ENCODE assay signal across 9 cellular contexts in genomic region chr14:67738740-67739504, GRCh38. TPM values are rescaled to one million over a fixed set of nuclear protein-coding genes. Genes with fewer than 3 reads are reported as not detected.
DNase-seq lines count a peak whose midpoint lies in the region; ATAC-seq and TF ChIP-seq lines count a peak whose summit lies in the region.
"Had no signal": no experiment of that assay in that cellular context is flagged by ENCODE, and none has a peak within 500 bp of the region (broad histone marks: within the 10 kb centered on the region; RNA-seq: fewer than 3 reads in every experiment).

No MANE protein-coding gene starts in this region.

- no peaks in the 10 kb centered on the region for H3K27me3 Mint-ChIP-seq in progenitor cell of endocrine pancreas

- peak overlapping the region; percentile 85 for H3K27ac Mint-ChIP-seq in progenitor cell of endocrine pancreas

- H3K4me1 Mint-ChIP-seq in progenitor cell of endocrine pancreas (ENCODE audit: low read depth): peaks cover 24% of the 10 kb centered on the region

- DNase-seq in Daoy (ENCODE audit: low read depth) (peak; percentile 92), NCI-H226 (peak; percentile 84), epidermal melanocyte (ENCODE audit: insufficient read length, low spot score) (peak; percentile 45), progenitor cell of endocrine pancreas (ENCODE audit: low spot score, unreplicated experiment) (no peak), pons (ENCODE audit: low spot score) (no peak)
- no peak for DNase-seq in stimulated activated CD4-positive, alpha-beta T cell treated with anti-CD3 and anti-CD28 coated beads, Interleukin-4, amount 100 ng/mL, for 1 hour

- no peaks in the 10 kb centered on the region for H3K36me3 Mint-ChIP-seq in progenitor cell of endocrine pancreas (ENCODE audit: insufficient read depth)
- H3K36me3 Mint-ChIP-seq: brain had no signal

- peak overlapping the region; percentile 35 for H3K4me3 Mint-ChIP-seq in progenitor cell of endocrine pancreas (ENCODE audit: low read depth)
- H3K4me3 Mint-ChIP-seq: brain had no signal

- no peak for TF ChIP-seq CTCF in progenitor cell of endocrine pancreas (IDR thresholded peaks at IDR 0.05; ENCODE audit: unreplicated experiment)

- ATAC-seq in GM19351 (IDR thresholded peaks at IDR 0.05; ENCODE audit: unreplicated experiment): no peak
- ATAC-seq in GM18867 (IDR thresholded peaks at IDR 0.05; ENCODE audit: unreplicated experiment): no peak

- H3K9me3 Mint-ChIP-seq in progenitor cell of endocrine pancreas (ENCODE audit: low read depth): peaks cover 15% of the 10 kb centered on the region
- H3K9me3 Mint-ChIP-seq: brain had no signal

RNA-seq across cellular contexts. Expression of gene RDH12, which starts 37.2 kb away (rescaled TPM):
- total RNA-seq in Daoy (2014; rRNA removed; shearing (Covaris generic)): 0.06 TPM in 1 of 2 replicates, not detected in the other
- 1.7 and 2.4 TPM in 2 replicates for total RNA-seq in progenitor cell of endocrine pancreas

RNA-seq across cellular contexts. Expression of gene RDH11, which starts 43.4 kb away (rescaled TPM):
- 97.4 and 100 TPM in 2 replicates for total RNA-seq in Daoy (2014; rRNA removed; shearing (Covaris generic))
- total RNA-seq in progenitor cell of endocrine pancreas: 99.9 and 103 TPM in 2 replicates

Comparison
In these comparisons a context has a peak if more than half of its experiments do, and no peak if none do; other contexts are left out.
1. DNase-seq: peak in Daoy (single experiment), NCI-H226 (single experiment) and epidermal melanocyte (single experiment); none in progenitor cell of endocrine pancreas (single experiment), pons (single experiment) and stimulated activated CD4-positive, alpha-beta T cell treated with anti-CD3 and anti-CD28 coated beads, Interleukin-4, amount 100 ng/mL, for 1 hour (single experiment).